In genomic region chr9:110157812-110158629, GRCh38 we compare ENCODE assay signal across 1 cellular context.
TF ChIP-seq lines count a peak whose summit lies in the region.

No MANE protein-coding gene starts in this region.

TF ChIP-seq in GM12878, 131 proteins besides CTCF, POLR2A, EP300 and RAD21 (continued from another document):
- TF ChIP-seq E2F4 (IDR thresholded peaks at IDR 0.05; ENCODE audit: low read depth, low read length) (no peak), MLLT1 (IDR thresholded peaks at IDR 0.05) (no peak), RUNX3 (IDR thresholded peaks at IDR 0.05; ENCODE audit: low read length) (peak; percentile 13; the same call in 1 of the 2 replicates), SRF (IDR thresholded peaks at IDR 0.05; ENCODE audit: low read depth in 2 of 2, low read length in 2 of 2) (0 out of 4 replicates have a peak, but pooled peaks of 1 of the 2 experiments have one; percentile 11), ZNF592 (IDR thresholded peaks at IDR 0.05) (no peak), BCLAF1 (IDR thresholded peaks at IDR 0.05) (no peak), CREB1 (IDR thresholded peaks at IDR 0.05; ENCODE audit: low read depth) (no peak), TCF3 (IDR thresholded peaks at IDR 0.05; ENCODE audit: borderline replicate concordance, insufficient read depth, low read depth, low read length) (no peak), RCOR1 (conservative IDR thresholded peaks at IDR 0.05; ENCODE audit: low read depth, low read length) (no peak), JUNB (IDR thresholded peaks at IDR 0.05) (peak; percentile 29; the same call in 1 of the 2 replicates), SREBF2 (IDR thresholded peaks at IDR 0.05; ENCODE audit: low read length) (no peak), MTA3 (IDR thresholded peaks at IDR 0.05; ENCODE audit: borderline replicate concordance, low read length) (no peak), NFIC (IDR thresholded peaks at IDR 0.05; ENCODE audit: low read depth, low read length) (0 out of 2 replicates have a peak, but pooled peaks have one; percentile 34), TBL1XR1 (IDR thresholded peaks at IDR 0.05; ENCODE audit: low read depth, low read length) (no peak), GATAD2B (conservative IDR thresholded peaks at IDR 0.05; ENCODE audit: low read depth) (no peak), PBX3 (IDR thresholded peaks at IDR 0.05; ENCODE audit: insufficient replicate concordance, low read depth, low read length) (no peak), BCL3 (IDR thresholded peaks at IDR 0.05; ENCODE audit: borderline replicate concordance, insufficient read depth, low read depth, low read length, poor library complexity, severe bottlenecking) (no peak)
